ENCODE assay signal across 8 cellular contexts in genomic region chr13:20475927-20476691, GRCh38. TPM values are rescaled to one million over a fixed set of nuclear protein-coding genes. Genes with fewer than 3 reads are reported as not detected.
DNase-seq lines count a peak whose midpoint lies in the region; ATAC-seq, FAIRE-seq and TF ChIP-seq lines count a peak whose summit lies in the region.

No MANE protein-coding gene starts in this region.

- no peaks in the 10 kb centered on the region for H3K9me3 Mint-ChIP-seq in effector memory CD8-positive, alpha-beta T cell

- H3K27ac Mint-ChIP-seq in effector memory CD8-positive, alpha-beta T cell, result peak overlapping the region; percentile 73 to 89

- FAIRE-seq in D721Med (lab: Jason Lieb, UNC), result no peak

- TF ChIP-seq CTCF in D721Med (IDR thresholded peaks at IDR 0.05; ENCODE audit: insufficient read depth, missing control alignments), result no peak

- in situ Hi-C loops in G401 (cut with HindIII; ENCODE audit: low sequenced_read_pairs), result no loop called here

- peaks cover 13% of the 10 kb centered on the region for H3K36me3 Mint-ChIP-seq in effector memory CD8-positive, alpha-beta T cell (ENCODE audit: insufficient read depth)

- H3K4me1 Mint-ChIP-seq in effector memory CD8-positive, alpha-beta T cell (ENCODE audit: low read depth in 2 of 2), result peaks cover 25 to 35% of the 10 kb centered on the region in 2 donors

- peak overlapping the region; percentile 79 to 86 for H3K4me3 Mint-ChIP-seq in effector memory CD8-positive, alpha-beta T cell

- H3K27me3 Mint-ChIP-seq in effector memory CD8-positive, alpha-beta T cell, result no peaks in the 10 kb centered on the region

- peak; percentile 49 for DNase-seq in activated CD4-positive, CD25-positive, alpha-beta regulatory T cell treated with anti-CD3 and anti-CD28 coated beads, Interleukin-2, amount 50 U/mL, for 16 hours (ENCODE audit: low read depth, low spot score)
- DNase-seq in effector memory CD8-positive, alpha-beta T cell, result peak; percentile 48 to 52 (median 52)
- peak; percentile 26 for DNase-seq in stimulated activated CD8-positive, alpha-beta memory T cell treated with anti-CD3 and anti-CD28 coated beads, Interleukin-12 subunit alpha, Interleukin-12 subunit beta, amount 100 ng/mL, for 4 hours (ENCODE audit: low read depth)
- DNase-seq in G401 (ENCODE audit: low spot score) (no peak), MV-4-11 (lab: John Stamatoyannopoulos, UW) (no peak), D721Med (ENCODE audit: insufficient read length, low spot score) (no peak)

- ATAC-seq in GM19395 (IDR thresholded peaks at IDR 0.05; ENCODE audit: unreplicated experiment), result peak; percentile 97
- ATAC-seq in HG03097 (IDR thresholded peaks at IDR 0.05; ENCODE audit: low FRiP score, unreplicated experiment), result peak; percentile 86
- peak; percentile 97 for ATAC-seq in effector memory CD8-positive, alpha-beta T cell (replicated peaks)

RNA-seq across cellular contexts. Expression of gene CRYL1, which starts 49.5 kb away (rescaled TPM):
- 21.4 and 34.0 TPM in 2 replicates for total RNA-seq in G401 (2014; rRNA removed; shearing (Covaris generic))

Comparison
In these comparisons a context has a peak if more than half of its experiments do, and no peak if none do; other contexts are left out.
1. DNase-seq: peak in activated CD4-positive, CD25-positive, alpha-beta regulatory T cell treated with anti-CD3 and anti-CD28 coated beads, Interleukin-2, amount 50 U/mL, for 16 hours (single experiment), effector memory CD8-positive, alpha-beta T cell (3 of 3) and stimulated activated CD8-positive, alpha-beta memory T cell treated with anti-CD3 and anti-CD28 coated beads, Interleukin-12 subunit alpha, Interleukin-12 subunit beta, amount 100 ng/mL, for 4 hours (single experiment); none in G401 (single experiment), MV-4-11 (single experiment) and D721Med (single experiment).
2. Peak in every context shown above with its lines, with median percentiles within 50 percentile points of each other: ATAC-seq.